Comparison of ENCODE assay signal across 1 cellular context in the genomic region with DNA sequence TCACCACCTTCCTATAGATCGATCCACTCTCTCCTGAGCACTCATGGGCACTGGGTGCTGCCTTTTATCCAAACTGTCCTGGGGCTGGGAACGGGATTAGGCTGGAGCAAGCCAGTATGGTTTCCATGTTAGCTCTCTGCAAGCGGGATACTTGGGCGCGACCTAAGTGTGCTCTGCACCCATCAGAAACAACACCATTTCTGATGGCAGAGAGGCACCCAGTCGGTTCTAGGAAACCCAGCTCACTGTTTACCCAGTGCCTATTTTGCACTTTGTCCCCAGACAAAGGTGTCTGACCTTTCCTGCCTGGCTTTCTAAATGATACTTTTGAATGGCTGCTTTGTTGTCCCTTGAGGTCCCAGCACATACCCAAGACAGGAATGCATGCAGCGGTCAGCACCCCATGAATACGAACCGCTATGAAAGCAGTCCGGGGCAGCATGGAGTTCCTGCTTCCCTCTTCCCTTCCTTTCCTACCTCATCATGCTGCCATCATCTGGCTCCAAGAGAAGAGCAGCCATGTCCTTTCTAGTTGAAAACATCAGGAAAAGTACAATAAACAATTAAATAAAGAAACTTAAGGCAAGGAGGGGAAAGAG.
TF ChIP-seq lines count a peak whose summit lies in the region.

No MANE protein-coding gene starts in this region.

TF ChIP-seq in HepG2, 621 proteins besides CTCF, POLR2A, EP300 and RAD21 (continued from another document and continues in another):
- TF ChIP-seq, protein P1, sequence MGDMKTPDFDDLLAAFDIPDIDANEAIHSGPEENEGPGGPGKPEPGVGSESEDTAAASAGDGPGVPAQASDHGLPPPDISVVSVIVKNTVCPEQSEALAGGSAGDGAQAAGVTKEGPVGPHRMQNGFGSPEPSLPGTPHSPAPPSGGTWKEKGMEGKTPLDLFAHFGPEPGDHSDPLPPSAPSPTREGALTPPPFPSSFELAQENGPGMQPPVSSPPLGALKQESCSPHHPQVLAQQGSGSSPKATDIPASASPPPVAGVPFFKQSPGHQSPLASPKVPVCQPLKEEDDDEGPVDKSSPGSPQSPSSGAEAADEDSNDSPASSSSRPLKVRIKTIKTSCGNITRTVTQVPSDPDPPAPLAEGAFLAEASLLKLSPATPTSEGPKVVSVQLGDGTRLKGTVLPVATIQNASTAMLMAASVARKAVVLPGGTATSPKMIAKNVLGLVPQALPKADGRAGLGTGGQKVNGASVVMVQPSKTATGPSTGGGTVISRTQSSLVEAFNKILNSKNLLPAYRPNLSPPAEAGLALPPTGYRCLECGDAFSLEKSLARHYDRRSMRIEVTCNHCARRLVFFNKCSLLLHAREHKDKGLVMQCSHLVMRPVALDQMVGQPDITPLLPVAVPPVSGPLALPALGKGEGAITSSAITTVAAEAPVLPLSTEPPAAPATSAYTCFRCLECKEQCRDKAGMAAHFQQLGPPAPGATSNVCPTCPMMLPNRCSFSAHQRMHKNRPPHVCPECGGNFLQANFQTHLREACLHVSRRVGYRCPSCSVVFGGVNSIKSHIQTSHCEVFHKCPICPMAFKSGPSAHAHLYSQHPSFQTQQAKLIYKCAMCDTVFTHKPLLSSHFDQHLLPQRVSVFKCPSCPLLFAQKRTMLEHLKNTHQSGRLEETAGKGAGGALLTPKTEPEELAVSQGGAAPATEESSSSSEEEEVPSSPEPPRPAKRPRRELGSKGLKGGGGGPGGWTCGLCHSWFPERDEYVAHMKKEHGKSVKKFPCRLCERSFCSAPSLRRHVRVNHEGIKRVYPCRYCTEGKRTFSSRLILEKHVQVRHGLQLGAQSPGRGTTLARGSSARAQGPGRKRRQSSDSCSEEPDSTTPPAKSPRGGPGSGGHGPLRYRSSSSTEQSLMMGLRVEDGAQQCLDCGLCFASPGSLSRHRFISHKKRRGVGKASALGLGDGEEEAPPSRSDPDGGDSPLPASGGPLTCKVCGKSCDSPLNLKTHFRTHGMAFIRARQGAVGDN (CRISPR knock-in tag; IDR thresholded peaks at IDR 0.05) = peak; percentile 69; the same call in 1 of the 2 replicates
- TF ChIP-seq, protein P2, sequence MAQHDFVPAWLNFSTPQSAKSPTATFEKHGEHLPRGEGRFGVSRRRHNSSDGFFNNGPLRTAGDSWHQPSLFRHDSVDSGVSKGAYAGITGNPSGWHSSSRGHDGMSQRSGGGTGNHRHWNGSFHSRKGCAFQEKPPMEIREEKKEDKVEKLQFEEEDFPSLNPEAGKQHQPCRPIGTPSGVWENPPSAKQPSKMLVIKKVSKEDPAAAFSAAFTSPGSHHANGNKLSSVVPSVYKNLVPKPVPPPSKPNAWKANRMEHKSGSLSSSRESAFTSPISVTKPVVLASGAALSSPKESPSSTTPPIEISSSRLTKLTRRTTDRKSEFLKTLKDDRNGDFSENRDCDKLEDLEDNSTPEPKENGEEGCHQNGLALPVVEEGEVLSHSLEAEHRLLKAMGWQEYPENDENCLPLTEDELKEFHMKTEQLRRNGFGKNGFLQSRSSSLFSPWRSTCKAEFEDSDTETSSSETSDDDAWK (CRISPR knock-in tag; IDR thresholded peaks at IDR 0.05) = no peak
- TF ChIP-seq CENPX (CRISPR knock-in tag; IDR thresholded peaks at IDR 0.05) (no peak), ZNF766 (CRISPR knock-in tag; IDR thresholded peaks at IDR 0.05; ENCODE audit: borderline replicate concordance) (peak; percentile 85; the same call in 1 of the 2 replicates), ZNF674 (CRISPR knock-in tag; IDR thresholded peaks at IDR 0.05; ENCODE audit: low read depth) (no peak), ZNF441 (CRISPR knock-in tag; IDR thresholded peaks at IDR 0.05; ENCODE audit: borderline replicate concordance) (peak; percentile 76; the same call in 1 of the 2 replicates), ZNF792 (CRISPR knock-in tag; IDR thresholded peaks at IDR 0.05) (peak; percentile 90), NRL (CRISPR knock-in tag; IDR thresholded peaks at IDR 0.05; ENCODE audit: borderline replicate concordance) (no peak), MZF1 (CRISPR knock-in tag; IDR thresholded peaks at IDR 0.05; ENCODE audit: borderline replicate concordance) (no peak), SNAPC2 (CRISPR knock-in tag; IDR thresholded peaks at IDR 0.05) (peak; percentile 21; the same call in 1 of the 2 replicates), SIX4 (CRISPR knock-in tag; IDR thresholded peaks at IDR 0.05) (peak; percentile 66), ZNF572 (CRISPR knock-in tag; IDR thresholded peaks at IDR 0.05) (no peak), ATF1 (CRISPR knock-in tag; IDR thresholded peaks at IDR 0.05) (0 out of 2 replicates have a peak, but pooled peaks have one; percentile 40), NBN (conservative IDR thresholded peaks at IDR 0.05) (no peak), ETV5 (CRISPR knock-in tag; IDR thresholded peaks at IDR 0.05; ENCODE audit: borderline replicate concordance) (peak; percentile 87), ZSCAN31 (CRISPR knock-in tag; IDR thresholded peaks at IDR 0.05; ENCODE audit: low read depth) (peak; percentile 37; the same call in 1 of the 2 replicates), ZNF292 (CRISPR knock-in tag; IDR thresholded peaks at IDR 0.05; ENCODE audit: borderline replicate concordance, low read depth) (peak; percentile 95; the same call in 1 of the 2 replicates), ZNF772 (CRISPR knock-in tag; IDR thresholded peaks at IDR 0.05) (peak; percentile 45), BCL6 (CRISPR knock-in tag; IDR thresholded peaks at IDR 0.05) (peak; percentile 97), ZFP1 (CRISPR knock-in tag; IDR thresholded peaks at IDR 0.05) (peak; percentile 73; the same call in 1 of the 2 replicates), MBD4 (IDR thresholded peaks at IDR 0.05; ENCODE audit: borderline replicate concordance, low read length) (no peak), NR2F1 (CRISPR knock-in tag; IDR thresholded peaks at IDR 0.05) (peak; percentile 96 to 97), ZNF232 (CRISPR knock-in tag; IDR thresholded peaks at IDR 0.05; ENCODE audit: borderline replicate concordance) (peak; percentile 59; the same call in 1 of the 2 replicates), ZNF160 (CRISPR knock-in tag; IDR thresholded peaks at IDR 0.05) (no peak), ZNF850 (CRISPR knock-in tag; conservative IDR thresholded peaks at IDR 0.05) (no peak)
- TF ChIP-seq, protein P3, sequence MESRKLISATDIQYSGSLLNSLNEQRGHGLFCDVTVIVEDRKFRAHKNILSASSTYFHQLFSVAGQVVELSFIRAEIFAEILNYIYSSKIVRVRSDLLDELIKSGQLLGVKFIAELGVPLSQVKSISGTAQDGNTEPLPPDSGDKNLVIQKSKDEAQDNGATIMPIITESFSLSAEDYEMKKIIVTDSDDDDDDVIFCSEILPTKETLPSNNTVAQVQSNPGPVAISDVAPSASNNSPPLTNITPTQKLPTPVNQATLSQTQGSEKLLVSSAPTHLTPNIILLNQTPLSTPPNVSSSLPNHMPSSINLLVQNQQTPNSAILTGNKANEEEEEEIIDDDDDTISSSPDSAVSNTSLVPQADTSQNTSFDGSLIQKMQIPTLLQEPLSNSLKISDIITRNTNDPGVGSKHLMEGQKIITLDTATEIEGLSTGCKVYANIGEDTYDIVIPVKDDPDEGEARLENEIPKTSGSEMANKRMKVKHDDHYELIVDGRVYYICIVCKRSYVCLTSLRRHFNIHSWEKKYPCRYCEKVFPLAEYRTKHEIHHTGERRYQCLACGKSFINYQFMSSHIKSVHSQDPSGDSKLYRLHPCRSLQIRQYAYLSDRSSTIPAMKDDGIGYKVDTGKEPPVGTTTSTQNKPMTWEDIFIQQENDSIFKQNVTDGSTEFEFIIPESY (CRISPR knock-in tag; IDR thresholded peaks at IDR 0.05) = peak; percentile 60
- TF ChIP-seq, protein P4, sequence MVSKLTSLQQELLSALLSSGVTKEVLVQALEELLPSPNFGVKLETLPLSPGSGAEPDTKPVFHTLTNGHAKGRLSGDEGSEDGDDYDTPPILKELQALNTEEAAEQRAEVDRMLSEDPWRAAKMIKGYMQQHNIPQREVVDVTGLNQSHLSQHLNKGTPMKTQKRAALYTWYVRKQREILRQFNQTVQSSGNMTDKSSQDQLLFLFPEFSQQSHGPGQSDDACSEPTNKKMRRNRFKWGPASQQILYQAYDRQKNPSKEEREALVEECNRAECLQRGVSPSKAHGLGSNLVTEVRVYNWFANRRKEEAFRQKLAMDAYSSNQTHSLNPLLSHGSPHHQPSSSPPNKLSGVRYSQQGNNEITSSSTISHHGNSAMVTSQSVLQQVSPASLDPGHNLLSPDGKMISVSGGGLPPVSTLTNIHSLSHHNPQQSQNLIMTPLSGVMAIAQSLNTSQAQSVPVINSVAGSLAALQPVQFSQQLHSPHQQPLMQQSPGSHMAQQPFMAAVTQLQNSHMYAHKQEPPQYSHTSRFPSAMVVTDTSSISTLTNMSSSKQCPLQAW (CRISPR knock-in tag; IDR thresholded peaks at IDR 0.05) = peak; percentile 69; the same call in 1 of the 2 replicates
- TF ChIP-seq, protein P5, sequence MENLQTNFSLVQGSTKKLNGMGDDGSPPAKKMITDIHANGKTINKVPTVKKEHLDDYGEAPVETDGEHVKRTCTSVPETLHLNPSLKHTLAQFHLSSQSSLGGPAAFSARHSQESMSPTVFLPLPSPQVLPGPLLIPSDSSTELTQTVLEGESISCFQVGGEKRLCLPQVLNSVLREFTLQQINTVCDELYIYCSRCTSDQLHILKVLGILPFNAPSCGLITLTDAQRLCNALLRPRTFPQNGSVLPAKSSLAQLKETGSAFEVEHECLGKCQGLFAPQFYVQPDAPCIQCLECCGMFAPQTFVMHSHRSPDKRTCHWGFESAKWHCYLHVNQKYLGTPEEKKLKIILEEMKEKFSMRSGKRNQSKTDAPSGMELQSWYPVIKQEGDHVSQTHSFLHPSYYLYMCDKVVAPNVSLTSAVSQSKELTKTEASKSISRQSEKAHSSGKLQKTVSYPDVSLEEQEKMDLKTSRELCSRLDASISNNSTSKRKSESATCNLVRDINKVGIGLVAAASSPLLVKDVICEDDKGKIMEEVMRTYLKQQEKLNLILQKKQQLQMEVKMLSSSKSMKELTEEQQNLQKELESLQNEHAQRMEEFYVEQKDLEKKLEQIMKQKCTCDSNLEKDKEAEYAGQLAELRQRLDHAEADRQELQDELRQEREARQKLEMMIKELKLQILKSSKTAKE (CRISPR knock-in tag; IDR thresholded peaks at IDR 0.05; ENCODE audit: borderline replicate concordance) = peak; percentile 92
- TF ChIP-seq, protein P6, sequence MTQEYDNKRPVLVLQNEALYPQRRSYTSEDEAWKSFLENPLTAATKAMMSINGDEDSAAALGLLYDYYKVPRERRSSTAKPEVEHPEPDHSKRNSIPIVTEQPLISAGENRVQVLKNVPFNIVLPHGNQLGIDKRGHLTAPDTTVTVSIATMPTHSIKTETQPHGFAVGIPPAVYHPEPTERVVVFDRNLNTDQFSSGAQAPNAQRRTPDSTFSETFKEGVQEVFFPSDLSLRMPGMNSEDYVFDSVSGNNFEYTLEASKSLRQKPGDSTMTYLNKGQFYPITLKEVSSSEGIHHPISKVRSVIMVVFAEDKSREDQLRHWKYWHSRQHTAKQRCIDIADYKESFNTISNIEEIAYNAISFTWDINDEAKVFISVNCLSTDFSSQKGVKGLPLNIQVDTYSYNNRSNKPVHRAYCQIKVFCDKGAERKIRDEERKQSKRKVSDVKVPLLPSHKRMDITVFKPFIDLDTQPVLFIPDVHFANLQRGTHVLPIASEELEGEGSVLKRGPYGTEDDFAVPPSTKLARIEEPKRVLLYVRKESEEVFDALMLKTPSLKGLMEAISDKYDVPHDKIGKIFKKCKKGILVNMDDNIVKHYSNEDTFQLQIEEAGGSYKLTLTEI (CRISPR knock-in tag; conservative IDR thresholded peaks at IDR 0.05) = no peak
- TF ChIP-seq, protein P7, sequence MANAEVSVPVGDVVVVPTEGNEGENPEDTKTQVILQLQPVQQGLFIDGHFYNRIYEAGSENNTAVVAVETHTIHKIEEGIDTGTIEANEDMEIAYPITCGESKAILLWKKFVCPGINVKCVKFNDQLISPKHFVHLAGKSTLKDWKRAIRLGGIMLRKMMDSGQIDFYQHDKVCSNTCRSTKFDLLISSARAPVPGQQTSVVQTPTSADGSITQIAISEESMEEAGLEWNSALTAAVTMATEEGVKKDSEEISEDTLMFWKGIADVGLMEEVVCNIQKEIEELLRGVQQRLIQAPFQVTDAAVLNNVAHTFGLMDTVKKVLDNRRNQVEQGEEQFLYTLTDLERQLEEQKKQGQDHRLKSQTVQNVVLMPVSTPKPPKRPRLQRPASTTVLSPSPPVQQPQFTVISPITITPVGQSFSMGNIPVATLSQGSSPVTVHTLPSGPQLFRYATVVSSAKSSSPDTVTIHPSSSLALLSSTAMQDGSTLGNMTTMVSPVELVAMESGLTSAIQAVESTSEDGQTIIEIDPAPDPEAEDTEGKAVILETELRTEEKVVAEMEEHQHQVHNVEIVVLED (CRISPR knock-in tag; IDR thresholded peaks at IDR 0.05; ENCODE audit: borderline replicate concordance) = peak; percentile 59; the same call in 1 of the 2 replicates
- TF ChIP-seq, protein P8, sequence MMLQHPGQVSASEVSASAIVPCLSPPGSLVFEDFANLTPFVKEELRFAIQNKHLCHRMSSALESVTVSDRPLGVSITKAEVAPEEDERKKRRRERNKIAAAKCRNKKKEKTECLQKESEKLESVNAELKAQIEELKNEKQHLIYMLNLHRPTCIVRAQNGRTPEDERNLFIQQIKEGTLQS (CRISPR knock-in tag; IDR thresholded peaks at IDR 0.05) = 0 out of 2 replicates have a peak, but pooled peaks have one; percentile 14
- TF ChIP-seq, protein P9, sequence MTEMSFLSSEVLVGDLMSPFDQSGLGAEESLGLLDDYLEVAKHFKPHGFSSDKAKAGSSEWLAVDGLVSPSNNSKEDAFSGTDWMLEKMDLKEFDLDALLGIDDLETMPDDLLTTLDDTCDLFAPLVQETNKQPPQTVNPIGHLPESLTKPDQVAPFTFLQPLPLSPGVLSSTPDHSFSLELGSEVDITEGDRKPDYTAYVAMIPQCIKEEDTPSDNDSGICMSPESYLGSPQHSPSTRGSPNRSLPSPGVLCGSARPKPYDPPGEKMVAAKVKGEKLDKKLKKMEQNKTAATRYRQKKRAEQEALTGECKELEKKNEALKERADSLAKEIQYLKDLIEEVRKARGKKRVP (CRISPR knock-in tag; IDR thresholded peaks at IDR 0.05) = peak in 1 of 2 experiments; percentile 26; a peak in 2 of 4 replicates
